Comparison of ENCODE assay signal across 17 cellular contexts in the genomic region with DNA sequence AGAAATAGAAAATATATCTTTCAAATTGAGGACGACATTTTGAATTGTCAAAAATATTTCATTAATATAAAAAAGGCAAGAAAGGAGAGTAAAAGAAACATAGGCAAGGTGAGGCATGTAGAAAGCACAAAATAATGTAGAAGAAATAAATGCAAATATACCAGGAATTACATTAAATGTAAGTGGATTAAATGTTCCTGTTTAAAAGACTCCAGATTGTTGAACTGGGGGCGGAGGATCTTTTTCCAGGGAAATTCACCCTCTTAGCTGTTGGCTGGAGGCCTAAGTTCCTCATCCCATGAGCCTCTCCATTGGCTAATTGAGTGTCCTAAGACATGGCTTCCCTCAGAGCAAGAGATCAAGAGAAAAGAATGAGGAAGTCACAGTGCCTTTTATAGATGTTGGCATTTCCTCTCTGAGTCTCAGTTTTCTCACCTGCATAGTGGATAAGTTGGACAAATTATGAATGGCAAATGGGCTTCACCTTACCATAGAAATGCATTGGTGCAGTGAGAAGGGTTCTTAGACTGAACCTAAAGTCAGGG.
"Had no signal": no experiment of that assay in that cellular context is flagged by ENCODE, and none has a peak within 500 bp of the region (broad histone marks: within the 10 kb centered on the region; RNA-seq: fewer than 3 reads in every experiment).

No MANE protein-coding gene starts in this region.

- H3K27ac ChIP-seq: coronary artery, heart left ventricle, right atrium auricular region, suprapubic skin, thyroid gland had no signal

- DNase-seq: effector CD4-positive, alpha-beta T cell; heart left ventricle; hippocampal formation; kidney glomerular epithelial cell; mammary epithelial cell; mucosa of descending colon; naive thymus-derived CD8-positive, alpha-beta T cell; small intestine; stimulated activated CD4-positive, alpha-beta T cell treated with anti-CD3 and anti-CD28 coated beads, Interleukin-12 subunit alpha, Interleukin-12 subunit beta, amount 100 ng/mL, for 4 hours; stimulated activated naive CD4-positive, alpha-beta T cell treated with Interleukin-2 at 50 U/mL for 16 hours; thyroid gland had no signal

- H3K4me3 ChIP-seq: coronary artery, heart left ventricle, mucosa of descending colon, right atrium auricular region, suprapubic skin, thyroid gland had no signal

- FAIRE-seq: frontal cortex, small intestine, urothelium cell line had no signal

- H3K27me3 ChIP-seq: heart left ventricle, right atrium auricular region, suprapubic skin, thyroid gland had no signal

- ATAC-seq: esophagus mucosa; heart left ventricle; mucosa of descending colon; naive thymus-derived CD8-positive, alpha-beta T cell had no signal

- H3K9me3 ChIP-seq: mucosa of descending colon, suprapubic skin, thyroid gland had no signal

- H3K36me3 ChIP-seq: heart left ventricle, right atrium auricular region, suprapubic skin, thyroid gland had no signal
